Comparison of ENCODE assay signal across 14 cellular contexts in genomic region chr1:224510880-224511645, GRCh38.
A peak's percentile ranks its signal among the peaks of the same experiment; 100 is the strongest.
DNase-seq lines count a peak whose midpoint lies in the region; ATAC-seq, FAIRE-seq and TF ChIP-seq lines count a peak whose summit lies in the region.
"Had no signal": no experiment of that assay in that cellular context is flagged by ENCODE, and none has a peak within 500 bp of the region (broad histone marks: within the 10 kb centered on the region; RNA-seq: fewer than 3 reads in every experiment).

No MANE protein-coding gene starts in this region.

- POLR2A ChIA-PET in HepG2 (lab: Yijun Ruan, JAX): no interaction called here
- POLR2A ChIA-PET in PC-9 (lab: Charles Lee; ENCODE audit: unreplicated experiment): no interaction called here

- H3K79me2 ChIP-seq in HepG2 (ENCODE audit: insufficient read depth, low read length) (no peaks in the 10 kb centered on the region), PC-9 (ENCODE audit: low read depth) (no peaks in the 10 kb centered on the region)

- CTCF ChIA-PET in HepG2 (lab: Yijun Ruan, JAX; ENCODE audit: low intra/inter-chr PET ratio, low total read pairs) (no interaction called here), PC-9 (lab: Charles Lee) (interaction anchor here (1.4 kb wide), 1 partner anchor 134 kb away, joined by 4 read pairs; no protein-coding TSS in a partner anchor)

- peaks cover 6 to 7% of the 10 kb centered on the region in 2 donors for H3K4me1 Mint-ChIP-seq in natural killer cell

- TF ChIP-seq CTCF in liver (IDR thresholded peaks at IDR 0.05; ENCODE audit: low read depth, low read length, missing input control) (no peak), HepG2 (CRISPR knock-in tag; IDR thresholded peaks at IDR 0.05) (no peak), PC-9 (conservative IDR thresholded peaks at IDR 0.05) (no peak), epithelial cell of esophagus (IDR thresholded peaks at IDR 0.05; ENCODE audit: insufficient read depth, low read depth, low read length, missing control alignments) (no peak), natural killer cell (IDR thresholded peaks at IDR 0.05) (no peak)

- no peak for FAIRE-seq in HepG2 (lab: Jason Lieb, UNC)

- H4K20me1 ChIP-seq in HepG2 (ENCODE audit: insufficient read depth, low read length) (no peaks in the 10 kb centered on the region), PC-9 (ENCODE audit: insufficient read depth) (no peaks in the 10 kb centered on the region)

- ATAC-seq in HepG2 (no peak), natural killer cell (no peak), GM21723 (IDR thresholded peaks at IDR 0.05; ENCODE audit: unreplicated experiment) (no peak)
- ATAC-seq: effector memory CD8-positive, alpha-beta T cell had no signal

- intact Hi-C loops in HepG2 (cut with micrococcal nuclease; ENCODE audit: unreplicated experiment) (no loop called here), PC-9 (cut with micrococcal nuclease; ENCODE audit: unreplicated experiment) (no loop called here), natural killer cell (cut with micrococcal nuclease) (loop anchor here (10.0 kb wide), 1 partner anchor 134 kb away; no protein-coding TSS in a partner anchor)

- no peak overlapping the region for H3K27ac Mint-ChIP-seq in natural killer cell

- no peak overlapping the region for H3K9ac ChIP-seq in liver (ENCODE audit: low read depth in 1 of 2, low read length in 2 of 2)
- H3K9ac ChIP-seq in HepG2 (ENCODE audit: insufficient read depth, low read depth, low read length): no peak overlapping the region

- no peak for TF ChIP-seq POLR2A in HepG2 (IDR thresholded peaks at IDR 0.05; ENCODE audit: insufficient read depth in 1 of 2, low read depth in 2 of 2, low read length in 2 of 2)

- no peaks in the 10 kb centered on the region for H3K9me2 ChIP-seq in PC-9 (ENCODE audit: insufficient read depth)

- 83% methylated on average over 4 of the region's 4 CpGs for WGBS in liver
- 41% methylated on average over 4 of the region's 4 CpGs for WGBS in HepG2 (ENCODE audit: low lambda C conversion rate)

- H3K27me3 ChIP-seq in liver (ENCODE audit: control insufficient read depth in 4 of 4, insufficient read depth in 4 of 4, low read length in 3 of 4) (no peaks in the 10 kb centered on the region), HepG2 (ENCODE audit: control insufficient read depth in 1 of 2, insufficient read depth in 2 of 2, low read length in 2 of 2) (no peaks in the 10 kb centered on the region), PC-9 (ENCODE audit: insufficient read depth, low read depth) (no peaks in the 10 kb centered on the region)
- H3K27me3 ChIP-seq: ascending aorta, uterus had no signal

- H3K4me3 Mint-ChIP-seq in natural killer cell: no peak overlapping the region
- H3K4me3 Mint-ChIP-seq: effector memory CD8-positive, alpha-beta T cell had no signal

- H3K27ac ChIP-seq in liver (ENCODE audit: low read depth in 1 of 2, low read length in 2 of 2) (peak overlapping the region; percentile 21 to 26), HepG2 (ENCODE audit: extremely low read length, insufficient read depth, low read length) (no peak overlapping the region), PC-9 (peak overlapping the region; percentile 37)
- H3K27ac ChIP-seq: ascending aorta, uterus had no signal

- TF ChIP-seq EP300 in HepG2 (IDR thresholded peaks at IDR 0.05; ENCODE audit: low read depth in 2 of 2, low read length in 2 of 2) (no peak), HepG2 (CRISPR knock-in tag; IDR thresholded peaks at IDR 0.05; ENCODE audit: borderline replicate concordance) (no peak)

- H3K36me3 ChIP-seq in liver (ENCODE audit: control insufficient read depth in 4 of 4, insufficient read depth in 3 of 4, low read depth in 1 of 4, low read length in 3 of 4): no peaks in the 10 kb centered on the region
- H3K36me3 ChIP-seq in HepG2 (replicated peaks in 1 of 2; ENCODE audit: control insufficient read depth in 1 of 2, insufficient read depth in 2 of 2, low read length in 2 of 2): no peaks in the 10 kb centered on the region
- H3K36me3 ChIP-seq in PC-9 (ENCODE audit: low read depth): no peaks in the 10 kb centered on the region
- H3K36me3 ChIP-seq: ascending aorta, uterus had no signal

- H3K4me2 ChIP-seq in HepG2 (ENCODE audit: low read depth, low read length): no peak overlapping the region
- peak overlapping the region; percentile 33 for H3K4me2 ChIP-seq in PC-9

- peaks cover 17% of the 10 kb centered on the region; the same call in 1 of the 2 replicates for H3F3A ChIP-seq in PC-9 (ENCODE audit: insufficient read depth, low read depth)

- no peaks in the 10 kb centered on the region for H3K36me3 Mint-ChIP-seq in natural killer cell

- H3K4me1 ChIP-seq in liver (ENCODE audit: control insufficient read depth in 4 of 4, insufficient read depth in 4 of 4, low read length in 3 of 4): peaks cover 7 to 57% (median 39%) of the 10 kb centered on the region in 4 donors
- H3K4me1 ChIP-seq in HepG2 (ENCODE audit: insufficient read depth, low read length): peaks cover 63% of the 10 kb centered on the region
- H3K4me1 ChIP-seq in PC-9 (replicated peaks; ENCODE audit: insufficient read depth): peaks cover 37% of the 10 kb centered on the region
- H3K4me1 ChIP-seq: ascending aorta, uterus had no signal

- in situ Hi-C loops in HepG2 (cut with HindIII; ENCODE audit: extremely low pct_ligation_motif_present, low pct_unique_long_range_greater_than_20kb): loop anchor here (5.0 to 10.0 kb wide), 3 partner anchors 131 to 414 kb away; partner anchors contain the start of gene DNAH14

- H3K4me3 ChIP-seq in liver (ENCODE audit: low read depth in 1 of 3, low read length in 3 of 3) (no peak overlapping the region), HepG2 (replicated peaks in 1 of 3; ENCODE audit: insufficient read depth in 1 of 3, low read depth in 2 of 3, low read length in 3 of 3) (peak overlapping the region in 1 of 3 experiments; percentile 39; a peak in 1 of 6 replicates), PC-9 (no peak overlapping the region), epithelial cell of esophagus (ENCODE audit: low read length) (no peak overlapping the region)
- H3K4me3 ChIP-seq: ascending aorta, uterus had no signal

- H3K9me3 Mint-ChIP-seq in natural killer cell: no peaks in the 10 kb centered on the region
- H3K9me3 Mint-ChIP-seq: effector memory CD8-positive, alpha-beta T cell had no signal

- no peak overlapping the region for H2AFZ ChIP-seq in HepG2 (ENCODE audit: low read length)
- H2AFZ ChIP-seq in PC-9: peak overlapping the region; percentile 49; the same call in 1 of the 2 replicates

- H3K9me3 ChIP-seq in liver (ENCODE audit: control insufficient read depth in 4 of 4, low read length in 3 of 4) (no peaks in the 10 kb centered on the region), HepG2 (ENCODE audit: low read length) (no peaks in the 10 kb centered on the region), PC-9 (ENCODE audit: insufficient read depth, low read depth) (no peaks in the 10 kb centered on the region)
- H3K9me3 ChIP-seq: ascending aorta, uterus had no signal

- TF ChIP-seq RAD21 in liver (IDR thresholded peaks at IDR 0.05) (no peak), HepG2 (CRISPR knock-in tag; IDR thresholded peaks at IDR 0.05) (no peak)

- BruUV-seq in HepG2 (replicated peaks; lab: Mats Ljungman, UMichigan) (no TSS peak), PC-9 (replicated peaks; lab: Mats Ljungman, UMichigan) (TSS peak; percentile 83)

- no peaks in the 10 kb centered on the region for H3K27me3 Mint-ChIP-seq in natural killer cell (ENCODE audit: low read depth in 2 of 2)
- H3K27me3 Mint-ChIP-seq: effector memory CD8-positive, alpha-beta T cell had no signal

- no peak for DNase-seq in HepG2 (ENCODE audit: low spot score)
- peak in 1 of 2 experiments; percentile 76 for DNase-seq in PC-9
- peak; percentile 28 for DNase-seq in epithelial cell of esophagus (ENCODE audit: low read depth)
- DNase-seq in NCI-H1417 (lab: John Stamatoyannopoulos, UW): no peak
- DNase-seq in stimulated activated CD4-positive, alpha-beta T cell treated with anti-CD3 and anti-CD28 coated beads, Interleukin-2, amount 100 ng/mL, for 48 hours: no peak
- no peak for DNase-seq in natural killer cell
- DNase-seq: activated T-cell treated with anti-CD3 and anti-CD28 coated beads, Interleukin-2, amount 50 U/mL, for 1 hour; effector memory CD8-positive, alpha-beta T cell; Kasumi-1; occipital lobe; uterus had no signal

TF ChIP-seq in liver, 16 proteins besides CTCF, POLR2A, EP300 and RAD21 (continues in another document):
- TF ChIP-seq NR2F2 (IDR thresholded peaks at IDR 0.05) (no peak), ATF3 (IDR thresholded peaks at IDR 0.05) (no peak), TAF1 (conservative IDR thresholded peaks at IDR 0.05) (no peak), HNF4A (conservative IDR thresholded peaks at IDR 0.05) (no peak)

TF ChIP-seq in HepG2, 621 proteins besides CTCF, POLR2A, EP300 and RAD21 (continues in another document):
- TF ChIP-seq MAF1 (CRISPR knock-in tag; IDR thresholded peaks at IDR 0.05; ENCODE audit: borderline replicate concordance): no peak
- no peak for TF ChIP-seq ZNF761 (CRISPR knock-in tag; conservative IDR thresholded peaks at IDR 0.05)
- TF ChIP-seq DDIT3 (CRISPR knock-in tag; IDR thresholded peaks at IDR 0.05): no peak
- TF ChIP-seq ZNF276 (CRISPR knock-in tag; IDR thresholded peaks at IDR 0.05; ENCODE audit: low read depth): no peak
- no peak for TF ChIP-seq HDAC1 (CRISPR knock-in tag; IDR thresholded peaks at IDR 0.05)
- TF ChIP-seq DMAP1 (CRISPR knock-in tag; IDR thresholded peaks at IDR 0.05): no peak
- TF ChIP-seq ZNF792 (CRISPR knock-in tag; IDR thresholded peaks at IDR 0.05): no peak
- no peak for TF ChIP-seq POGZ (CRISPR knock-in tag; IDR thresholded peaks at IDR 0.05)
- no peak for TF ChIP-seq RFX1 (IDR thresholded peaks at IDR 0.05)
